Comparison of ENCODE assay signal across 25 cellular contexts in genomic region chr19:34588249-34588648, GRCh38.
A peak's percentile ranks its signal among the peaks of the same experiment; 100 is the strongest.
DNase-seq lines count a peak whose midpoint lies in the region; ATAC-seq, FAIRE-seq and TF ChIP-seq lines count a peak whose summit lies in the region.
"Had no signal": no experiment of that assay in that cellular context is flagged by ENCODE, and none has a peak within 500 bp of the region (broad histone marks: within the 10 kb centered on the region; RNA-seq: fewer than 3 reads in every experiment).

No MANE protein-coding gene starts in this region.

- H3K9me1 ChIP-seq in endothelial cell of umbilical vein (replicated peaks; ENCODE audit: control insufficient read depth, extremely low read depth, insufficient read depth, low read length) = no peaks in the 10 kb centered on the region

- CTCF ChIA-PET in mammary epithelial cell (lab: Charles Lee; ENCODE audit: low non-redundant PET) (no interaction called here), MCF 10A (lab: Yijun Ruan, JAX) (no interaction called here), endothelial cell of umbilical vein (lab: Charles Lee) (no interaction called here)

- no peaks in the 10 kb centered on the region for H3K36me3 Mint-ChIP-seq in MCF 10A (ENCODE audit: insufficient read depth, unreplicated experiment)
- no peaks in the 10 kb centered on the region for H3K36me3 Mint-ChIP-seq in glutamatergic neuron (ENCODE audit: unreplicated experiment)
- H3K36me3 Mint-ChIP-seq in activated naive CD8-positive, alpha-beta T cell treated with anti-CD3 and anti-CD28 coated beads for 36 hours = peaks cover 5% of the 10 kb centered on the region

- H3K4me2 ChIP-seq in mammary epithelial cell (ENCODE audit: insufficient read depth, low read depth, low read length) (peak overlapping the region; percentile 7), endothelial cell of umbilical vein (ENCODE audit: insufficient read depth, low read length) (no peak overlapping the region)

- intact Hi-C loops in mammary epithelial cell (cut with micrococcal nuclease) (no loop called here), MCF 10A (cut with micrococcal nuclease) (no loop called here), endothelial cell of umbilical vein (cut with micrococcal nuclease) (no loop called here)

- no peak overlapping the region for H3K27ac ChIP-seq in mammary epithelial cell (ENCODE audit: insufficient read depth, low read depth, low read length)
- no peak overlapping the region for H3K27ac ChIP-seq in endothelial cell of umbilical vein (ENCODE audit: insufficient read depth, low read depth, low read length)
- H3K27ac ChIP-seq: Peyer's patch had no signal

- peaks cover 48% of the 10 kb centered on the region for H3K9me3 Mint-ChIP-seq in MCF 10A (ENCODE audit: unreplicated experiment)
- peaks cover 7% of the 10 kb centered on the region for H3K9me3 Mint-ChIP-seq in glutamatergic neuron (ENCODE audit: unreplicated experiment)
- H3K9me3 Mint-ChIP-seq in activated naive CD8-positive, alpha-beta T cell treated with anti-CD3 and anti-CD28 coated beads for 36 hours = peaks cover 8% of the 10 kb centered on the region

- dilution Hi-C loops in mammary epithelial cell (cut with HindIII; ENCODE audit: low sequenced_read_pairs) = no loop called here
- dilution Hi-C loops in endothelial cell of umbilical vein (cut with MboI; ENCODE audit: extremely low pct_ligation_motif_present, low sequenced_read_pairs) = no loop called here

- H3K9ac ChIP-seq in mammary epithelial cell (ENCODE audit: insufficient read depth, low read length) (no peak overlapping the region), endothelial cell of umbilical vein (replicated peaks; ENCODE audit: extremely low read depth, insufficient read depth, low read length) (no peak overlapping the region)

- peak overlapping the region; percentile 6 for H2AFZ ChIP-seq in mammary epithelial cell (ENCODE audit: low read depth, low read length)
- no peak overlapping the region for H2AFZ ChIP-seq in endothelial cell of umbilical vein (ENCODE audit: low read depth, low read length)

- BruUV-seq in mammary epithelial cell (replicated peaks; lab: Mats Ljungman, UMichigan) = no TSS peak
- BruUV-seq in MCF 10A (replicated peaks; lab: Mats Ljungman, UMichigan) = no TSS peak
- BruUV-seq in endothelial cell of umbilical vein (replicated peaks; lab: Mats Ljungman, UMichigan) = no TSS peak

- H4K20me1 ChIP-seq in mammary epithelial cell (ENCODE audit: insufficient read depth, low read length) = no peaks in the 10 kb centered on the region
- no peaks in the 10 kb centered on the region for H4K20me1 ChIP-seq in endothelial cell of umbilical vein (replicated peaks; ENCODE audit: control insufficient read depth, extremely low read depth, insufficient read depth, low read length)

- H3K9me3 ChIP-seq in mammary epithelial cell (replicated peaks; ENCODE audit: insufficient read depth, low read length) (no peaks in the 10 kb centered on the region), endothelial cell of umbilical vein (replicated peaks; ENCODE audit: control insufficient read depth, insufficient read depth, low read length) (no peaks in the 10 kb centered on the region)
- H3K9me3 ChIP-seq: Peyer's patch had no signal

- H3K27me3 Mint-ChIP-seq in MCF 10A (ENCODE audit: insufficient read depth, unreplicated experiment) = no peaks in the 10 kb centered on the region
- peaks cover 5% of the 10 kb centered on the region for H3K27me3 Mint-ChIP-seq in glutamatergic neuron (ENCODE audit: unreplicated experiment)
- peaks cover 4% of the 10 kb centered on the region for H3K27me3 Mint-ChIP-seq in activated naive CD8-positive, alpha-beta T cell treated with anti-CD3 and anti-CD28 coated beads for 36 hours

- H3K4me1 Mint-ChIP-seq in MCF 10A (ENCODE audit: insufficient read depth, unreplicated experiment) (no peaks in the 10 kb centered on the region), glutamatergic neuron (ENCODE audit: low read depth, unreplicated experiment) (no peaks in the 10 kb centered on the region)
- H3K4me1 Mint-ChIP-seq in activated naive CD8-positive, alpha-beta T cell treated with anti-CD3 and anti-CD28 coated beads for 36 hours = peaks cover 3% of the 10 kb centered on the region
- H3K4me1 Mint-ChIP-seq: CD8-positive, alpha-beta memory T cell had no signal

- DNase-seq in mammary epithelial cell (peak; percentile 22), MCF 10A (ENCODE audit: unreplicated experiment) (no peak), M059J (ENCODE audit: low read depth) (peak; percentile 39), endothelial cell of umbilical vein (ENCODE audit: low read depth, low spot score) (peak; percentile 7), glutamatergic neuron (no peak), NCI-H187 (lab: John Stamatoyannopoulos, UW) (no peak)
- DNase-seq in activated naive CD8-positive, alpha-beta T cell treated with anti-CD3 and anti-CD28 coated beads for 36 hours = no peak
- DNase-seq: C1 segment of cervical spinal cord; CD8-positive, alpha-beta memory T cell; GDM1; HFFc6; IMR-90; MM.1S; NCI-H1092; NCI-H1436 treated with DMSO at 0.1 percent for 48 hours; NCI-H2081; NCI-H2171 treated with DMSO at 0.1 percent for 48 hours; NCI-H446; NCI-H69; Peyer's patch; Right ventricle myocardium superior; SW 1271 had no signal

- no peak overlapping the region for H3K27ac Mint-ChIP-seq in MCF 10A (ENCODE audit: low read depth, unreplicated experiment)
- H3K27ac Mint-ChIP-seq in glutamatergic neuron (ENCODE audit: unreplicated experiment) = no peak overlapping the region
- no peak overlapping the region for H3K27ac Mint-ChIP-seq in activated naive CD8-positive, alpha-beta T cell treated with anti-CD3 and anti-CD28 coated beads for 36 hours
- H3K27ac Mint-ChIP-seq: CD8-positive, alpha-beta memory T cell; HFFc6 had no signal

- H3K4me1 ChIP-seq in mammary epithelial cell (ENCODE audit: insufficient read depth, low read length) = peaks cover 5% of the 10 kb centered on the region
- peaks cover 3% of the 10 kb centered on the region for H3K4me1 ChIP-seq in endothelial cell of umbilical vein (ENCODE audit: control insufficient read depth, extremely low read depth, insufficient read depth, low read length)
- H3K4me1 ChIP-seq: Peyer's patch had no signal

- H3K36me3 ChIP-seq in mammary epithelial cell (ENCODE audit: insufficient read depth, low read length) (no peaks in the 10 kb centered on the region), endothelial cell of umbilical vein (ENCODE audit: control insufficient read depth in 2 of 2, extremely low read depth in 1 of 2, insufficient read depth in 2 of 2, low read length in 2 of 2) (no peaks in the 10 kb centered on the region)
- H3K36me3 ChIP-seq: Peyer's patch had no signal

- no peak for TF ChIP-seq POLR2A in endothelial cell of umbilical vein (IDR thresholded peaks at IDR 0.05; ENCODE audit: low read depth, low read length)

- POLR2A ChIA-PET in MCF 10A (lab: Yijun Ruan, JAX) (no interaction called here), endothelial cell of umbilical vein (lab: Charles Lee) (no interaction called here)

- H3K79me2 ChIP-seq in mammary epithelial cell (ENCODE audit: insufficient read depth, low read length) (no peaks in the 10 kb centered on the region), endothelial cell of umbilical vein (ENCODE audit: control insufficient read depth, insufficient read depth, low read length) (no peaks in the 10 kb centered on the region)

- ATAC-seq in GM21528 (IDR thresholded peaks at IDR 0.05; ENCODE audit: low FRiP score, unreplicated experiment) = no peak

- H3K4me3 Mint-ChIP-seq in MCF 10A (ENCODE audit: unreplicated experiment) (no peak overlapping the region), glutamatergic neuron (ENCODE audit: unreplicated experiment) (no peak overlapping the region)
- no peak overlapping the region for H3K4me3 Mint-ChIP-seq in activated naive CD8-positive, alpha-beta T cell treated with anti-CD3 and anti-CD28 coated beads for 36 hours
- H3K4me3 Mint-ChIP-seq: CD8-positive, alpha-beta memory T cell; HFFc6 had no signal

- no peak for TF ChIP-seq CTCF in mammary epithelial cell (conservative IDR thresholded peaks at IDR 0.05 in 1 of 2, IDR thresholded peaks at IDR 0.05 in 1 of 2; ENCODE audit: extremely low read depth in 1 of 2, insufficient read depth in 1 of 2, low read depth in 1 of 2, low read length in 2 of 2)
- TF ChIP-seq CTCF in MCF 10A (IDR thresholded peaks at IDR 0.05; ENCODE audit: unreplicated experiment) = no peak
- TF ChIP-seq CTCF in endothelial cell of umbilical vein (IDR thresholded peaks at IDR 0.05; ENCODE audit: extremely low read depth in 1 of 2, insufficient read depth in 1 of 2, low read depth in 1 of 2, low read length in 2 of 2) = no peak
- no peak for TF ChIP-seq CTCF in glutamatergic neuron (IDR thresholded peaks at IDR 0.05; ENCODE audit: partially characterized antibody, unreplicated experiment)

- no peak overlapping the region for H3K4me3 ChIP-seq in mammary epithelial cell (replicated peaks in 1 of 3; ENCODE audit: insufficient read depth in 1 of 3, low read depth in 2 of 3, low read length in 3 of 3)
- no peak overlapping the region for H3K4me3 ChIP-seq in endothelial cell of umbilical vein (replicated peaks in 1 of 3; ENCODE audit: insufficient read depth in 1 of 3, low read depth in 1 of 3, low read length in 3 of 3)
- H3K4me3 ChIP-seq: Peyer's patch had no signal

- in situ Hi-C loops in mammary epithelial cell (cut with MboI; ENCODE audit: low sequenced_read_pairs in 2 of 2) = no loop called here

- H3K27me3 ChIP-seq in mammary epithelial cell (ENCODE audit: insufficient read depth, low read length) (no peaks in the 10 kb centered on the region), endothelial cell of umbilical vein (ENCODE audit: control insufficient read depth in 2 of 2, insufficient read depth in 2 of 2, low read length in 2 of 2) (no peaks in the 10 kb centered on the region)
- H3K27me3 ChIP-seq: Peyer's patch had no signal

- FAIRE-seq in endothelial cell of umbilical vein (lab: Jason Lieb, UNC) = no peak
- FAIRE-seq: H54, HTR-8/SVneo had no signal

- WGBS in mammary epithelial cell (ENCODE audit: low coverage, missing lambda C conversion rate) = 7% methylated on average over 8 of the region's 8 CpGs

TF ChIP-seq in endothelial cell of umbilical vein, 7 proteins besides CTCF, POLR2A, EP300 and RAD21:
- TF ChIP-seq JUN (IDR thresholded peaks at IDR 0.05; ENCODE audit: borderline replicate concordance, insufficient read depth, insufficient read length, low read depth) (no peak), EZH2 (IDR thresholded peaks at IDR 0.05; ENCODE audit: borderline replicate concordance, low read depth, low read length, severe bottlenecking) (no peak), GATA2 (IDR thresholded peaks at IDR 0.05; ENCODE audit: insufficient read depth, insufficient read length, low read depth, low read length) (no peak), POLR2AphosphoS5 (IDR thresholded peaks at IDR 0.05; ENCODE audit: insufficient read depth, low read depth, low read length) (no peak), FOS (IDR thresholded peaks at IDR 0.05; ENCODE audit: borderline replicate concordance, insufficient read depth, low read length) (peak; percentile 36), MYC (IDR thresholded peaks at IDR 0.05; ENCODE audit: low read depth, low read length) (no peak)
TF ChIP-seq in endothelial cell of umbilical vein: peak in this region for 1.

Comparison
In these comparisons a context has a peak if more than half of its experiments do, and no peak if none do; other contexts are left out.
1. DNase-seq: peak in mammary epithelial cell (single experiment), M059J (single experiment) and endothelial cell of umbilical vein (single experiment); none in MCF 10A (single experiment), glutamatergic neuron (single experiment), activated naive CD8-positive, alpha-beta T cell treated with anti-CD3 and anti-CD28 coated beads for 36 hours (single experiment) and NCI-H187 (0 of 2).